Comparison of ENCODE assay signal across 9 cellular contexts in genomic region chr6:6725120-6725833, GRCh38.
DNase-seq lines count a peak whose midpoint lies in the region; ATAC-seq, FAIRE-seq and TF ChIP-seq lines count a peak whose summit lies in the region.
"Had no signal": no experiment of that assay in that cellular context is flagged by ENCODE, and none has a peak within 500 bp of the region (broad histone marks: within the 10 kb centered on the region; RNA-seq: fewer than 3 reads in every experiment).

No MANE protein-coding gene starts in this region.

- peak overlapping the region; percentile 92 for H2AK5ac ChIP-seq in H1 (ENCODE audit: low read depth, low read length)

- H2BK12ac ChIP-seq in H1 (ENCODE audit: low read depth, low read length) = peak overlapping the region; percentile 94

- no peaks in the 10 kb centered on the region; the same call in 1 of the 2 replicates for H3K23me2 ChIP-seq in H1 (ENCODE audit: low read depth, low read length)

- 64 to 68% (median 66%) methylated on average over 20 of the region's 20 CpGs for WGBS in heart left ventricle, 4 donors
- WGBS in H1 (ENCODE audit: extremely low coverage in 1 of 2, insufficient coverage in 1 of 2, insufficient read length in 1 of 2, insufficient replicate concordance in 2 of 2, low coverage in 1 of 2, low lambda C conversion rate in 2 of 2, missing lambda C conversion rate in 1 of 2), 2 experiments = 10% methylated on average over 20 of the region's 20 CpGs; no CpG with 5 or more reads in 1 of the 2 experiments

- FAIRE-seq in H1 (lab: Jason Lieb, UNC) = no peak

- DNase-seq in heart left ventricle (no peak), Right ventricle myocardium superior (no peak), H1 (ENCODE audit: low read depth in 1 of 2, low spot score in 2 of 2) (peak; percentile 66 to 78), vagina (ENCODE audit: extremely low spot score in 2 of 2) (no peak), superior temporal gyrus (ENCODE audit: extremely low spot score) (no peak), DMS53 (lab: John Stamatoyannopoulos, UW) (no peak)
- no peak for DNase-seq in activated T-cell treated with anti-CD3 and anti-CD28 coated beads, Interleukin-2, amount 50 U/mL, for 72 hours

- H3K4me2 ChIP-seq in H1 (ENCODE audit: insufficient read depth in 1 of 2, low read depth in 2 of 2, low read length in 2 of 2) = peak overlapping the region; percentile 15 to 64

- H3K9me3 ChIP-seq in heart left ventricle = no peaks in the 10 kb centered on the region
- H3K9me3 ChIP-seq in H1 (ENCODE audit: insufficient read depth in 2 of 2, low read depth in 1 of 2, low read length in 1 of 2) = no peaks in the 10 kb centered on the region
- H3K9me3 ChIP-seq in mucosa of stomach (ENCODE audit: control insufficient read depth, low read length) = no peaks in the 10 kb centered on the region
- no peaks in the 10 kb centered on the region for H3K9me3 ChIP-seq in vagina

- H3K79me1 ChIP-seq in H1 (ENCODE audit: low read depth, low read length) = no peaks in the 10 kb centered on the region

- no peaks in the 10 kb centered on the region for H3K36me3 Mint-ChIP-seq in activated T-cell treated with anti-CD3 and anti-CD28 coated beads, Interleukin-2, amount 50 U/mL, for 72 hours (ENCODE audit: insufficient read depth in 2 of 2)
- H3K36me3 Mint-ChIP-seq: CD4-positive, alpha-beta memory T cell had no signal

- H3K14ac ChIP-seq in H1 (ENCODE audit: insufficient read length) = no peak overlapping the region

- peak overlapping the region; percentile 98 for H3K18ac ChIP-seq in H1 (ENCODE audit: extremely low read depth, low read length)

- H3K27me3 ChIP-seq in heart left ventricle = no peaks in the 10 kb centered on the region
- peaks cover 0 to 11% (median 2%) of the 10 kb centered on the region in 4 experiments; a peak in 2 of 7 replicates for H3K27me3 ChIP-seq in H1 (replicated peaks in 1 of 4; ENCODE audit: control insufficient read depth in 3 of 4, extremely low read depth in 1 of 4, insufficient read depth in 3 of 4, low read length in 3 of 4)
- no peaks in the 10 kb centered on the region for H3K27me3 ChIP-seq in mucosa of stomach (ENCODE audit: control insufficient read depth, insufficient read depth, low read length)
- no peaks in the 10 kb centered on the region for H3K27me3 ChIP-seq in vagina

- H3K36me3 ChIP-seq in heart left ventricle (no peaks in the 10 kb centered on the region), H1 (ENCODE audit: control insufficient read depth in 2 of 4, insufficient read depth in 4 of 4, low read length in 3 of 4) (no peaks in the 10 kb centered on the region), mucosa of stomach (ENCODE audit: control insufficient read depth, insufficient read depth, low read length) (no peaks in the 10 kb centered on the region), vagina (no peaks in the 10 kb centered on the region)

- POLR2A ChIA-PET in H1 (lab: Charles Lee; ENCODE audit: partially characterized antibody) = interaction anchor here (0.8 to 2.2 kb wide), 4 partner anchors 17 to 514 kb away, joined by 3 to 7 read pairs (median 3); partner anchors contain the start of gene RREB1

- H3K9me3 Mint-ChIP-seq in activated T-cell treated with anti-CD3 and anti-CD28 coated beads, Interleukin-2, amount 50 U/mL, for 72 hours = no peaks in the 10 kb centered on the region
- H3K9me3 Mint-ChIP-seq: CD4-positive, alpha-beta memory T cell had no signal

- H3K79me2 ChIP-seq in H1 (ENCODE audit: control insufficient read depth in 1 of 2, insufficient read depth in 2 of 2, low read length in 2 of 2) = no peaks in the 10 kb centered on the region

- peak overlapping the region; percentile 1 for H4K5ac ChIP-seq in H1 (ENCODE audit: insufficient read length, low read depth, low read length)

- H4K91ac ChIP-seq in H1 (replicated peaks; ENCODE audit: insufficient read length, low read length) = peak overlapping the region; percentile 86

- peak; percentile 15 to 29; a peak in 2 of 4 replicates for TF ChIP-seq RAD21 in H1 (IDR thresholded peaks at IDR 0.05 in 1 of 2, conservative IDR thresholded peaks at IDR 0.05 in 1 of 2; ENCODE audit: low read depth in 2 of 2, low read length in 2 of 2)

- H3K23ac ChIP-seq in H1 (ENCODE audit: insufficient read length) = no peak overlapping the region

- no peak overlapping the region for H3K4me3 Mint-ChIP-seq in activated T-cell treated with anti-CD3 and anti-CD28 coated beads, Interleukin-2, amount 50 U/mL, for 72 hours

- H3K27me3 Mint-ChIP-seq in activated T-cell treated with anti-CD3 and anti-CD28 coated beads, Interleukin-2, amount 50 U/mL, for 72 hours (ENCODE audit: low read depth) = peaks cover 26% of the 10 kb centered on the region

- CTCF ChIA-PET in H1 (lab: Charles Lee; ENCODE audit: partially characterized antibody) = interaction anchor here (0.7 to 5.2 kb wide), 21 partner anchors 10 to 551 kb away, joined by 3 to 38 read pairs (median 5); no protein-coding TSS in a partner anchor

- ATAC-seq in heart left ventricle (peak in 2 of 4 donors; percentile 6 to 11), Right ventricle myocardium superior (ENCODE audit: poor library complexity) (no peak)
- ATAC-seq in activated T-cell treated with anti-CD3 and anti-CD28 coated beads, Interleukin-2, amount 50 U/mL, for 72 hours (replicated peaks in 1 of 2) = no peak

- no peaks in the 10 kb centered on the region for H4K20me1 ChIP-seq in H1 (replicated peaks in 1 of 2; ENCODE audit: control insufficient read depth in 1 of 2, insufficient read depth in 2 of 2, low read length in 2 of 2)

- peak overlapping the region; percentile 97; the same call in 1 of the 2 replicates for H2BK20ac ChIP-seq in H1 (ENCODE audit: low read length)

- H3K27ac Mint-ChIP-seq in activated T-cell treated with anti-CD3 and anti-CD28 coated beads, Interleukin-2, amount 50 U/mL, for 72 hours = no peak overlapping the region

- H3K4me1 ChIP-seq in heart left ventricle = peaks cover 2 to 55% (median 26%) of the 10 kb centered on the region in 12 donors
- H3K4me1 ChIP-seq in H1 (replicated peaks in 1 of 4; ENCODE audit: control insufficient read depth in 3 of 4, insufficient read depth in 4 of 4, low read length in 3 of 4) = peaks cover 12 to 25% (median 20%) of the 10 kb centered on the region in 4 experiments
- peaks cover 41% of the 10 kb centered on the region for H3K4me1 ChIP-seq in mucosa of stomach (ENCODE audit: control insufficient read depth, insufficient read depth, low read length)
- peaks cover 19% of the 10 kb centered on the region for H3K4me1 ChIP-seq in vagina

- peak overlapping the region; percentile 84 for H4K8ac ChIP-seq in H1 (ENCODE audit: extremely low read depth, insufficient read depth, low read length)

- peak overlapping the region; percentile 74; the same call in 1 of the 2 replicates for H2BK15ac ChIP-seq in H1 (ENCODE audit: low read length)

- H2BK5ac ChIP-seq in H1 (ENCODE audit: low read depth, low read length) = peak overlapping the region; percentile 89; the same call in 1 of the 2 replicates

- H3K9ac ChIP-seq in H1 (replicated peaks in 1 of 4; ENCODE audit: extremely low read depth in 1 of 4, low read depth in 3 of 4, low read length in 3 of 4) (peak overlapping the region in 2 of 4 experiments; percentile 39 to 49; a peak in 4 of 7 replicates), mucosa of stomach (ENCODE audit: low read length) (peak overlapping the region; percentile 79)

- peak overlapping the region in 11 of 12 donors; percentile 22 to 51 (median 46) for H3K4me3 ChIP-seq in heart left ventricle
- H3K4me3 ChIP-seq in H1 (ENCODE audit: extremely low read depth in 1 of 4, insufficient read depth in 2 of 4, low read depth in 3 of 4, low read length in 4 of 4) = peak overlapping the region in 3 of 4 experiments; percentile 10 to 51 (median 27); a peak in 5 of 8 replicates
- H3K4me3 ChIP-seq in mucosa of stomach (ENCODE audit: low read length) = peak overlapping the region; percentile 59
- H3K4me3 ChIP-seq in vagina = peak overlapping the region; percentile 38 to 50

- H3K56ac ChIP-seq in H1 (replicated peaks; ENCODE audit: insufficient read length, low read depth, low read length) = no peak overlapping the region

- H3K4ac ChIP-seq in H1 (replicated peaks; ENCODE audit: insufficient read length, low read depth, low read length) = peak overlapping the region; percentile 41

- peak in 1 of 2 experiments; percentile 64; a peak in 1 of 3 replicates for TF ChIP-seq EP300 in H1 (IDR thresholded peaks at IDR 0.05; ENCODE audit: borderline replicate concordance in 1 of 2, low read depth in 2 of 2, low read length in 2 of 2)

- TF ChIP-seq POLR2A in heart left ventricle (IDR thresholded peaks at IDR 0.05) (no peak), H1 (IDR thresholded peaks at IDR 0.05; ENCODE audit: control extremely low read depth in 1 of 2, low read depth in 2 of 2, low read length in 2 of 2) (peak in 1 of 2 experiments; percentile 67; a peak in 1 of 3 replicates), vagina (IDR thresholded peaks at IDR 0.05) (no peak)

- H2BK120ac ChIP-seq in H1 (replicated peaks; ENCODE audit: low read depth, low read length) = peak overlapping the region; percentile 12

- H2AFZ ChIP-seq in H1 (ENCODE audit: low read length) = peak overlapping the region; percentile 70

- intact Hi-C loops in heart left ventricle (cut with DNase I) (loop anchor here in 7 of 10 donors (2.0 to 10.0 kb wide), 7 partner anchors 190 to 520 kb away; partner anchors contain the start of gene RREB1 (in 3 of the 7)), Right ventricle myocardium superior (cut with DNase I) (no loop called here), vagina (cut with DNase I) (loop anchor here (10.0 kb wide), 1 partner anchor 510 kb away; no protein-coding TSS in a partner anchor)

- no peak for TF ChIP-seq CTCF in heart left ventricle (IDR thresholded peaks at IDR 0.05)
- TF ChIP-seq CTCF in H1 (IDR thresholded peaks at IDR 0.05; ENCODE audit: control extremely low read depth in 1 of 3, insufficient read depth in 1 of 3, low read depth in 1 of 3, low read length in 3 of 3) = peak in 1 of 3 experiments; percentile 3; a peak in 2 of 4 replicates
- TF ChIP-seq CTCF in vagina (IDR thresholded peaks at IDR 0.05) = no peak

- peak overlapping the region; percentile 62 to 96 (median 88) for H3K27ac ChIP-seq in heart left ventricle
- H3K27ac ChIP-seq in H1 (ENCODE audit: low read depth, low read length) = no peak overlapping the region
- H3K27ac ChIP-seq in vagina = peak overlapping the region; percentile 82

- H3K4me1 Mint-ChIP-seq in activated T-cell treated with anti-CD3 and anti-CD28 coated beads, Interleukin-2, amount 50 U/mL, for 72 hours (ENCODE audit: low read depth) = peaks cover 20% of the 10 kb centered on the region

TF ChIP-seq in H1, 55 proteins besides CTCF, POLR2A, EP300 and RAD21 (continues in another document):
- TF ChIP-seq E2F6 (IDR thresholded peaks at IDR 0.05) (peak; percentile 63), NRF1 (IDR thresholded peaks at IDR 0.05; ENCODE audit: low read depth, low read length) (no peak), SP1 (IDR thresholded peaks at IDR 0.05; ENCODE audit: low read depth, low read length) (peak; percentile 78), POLR2AphosphoS5 (IDR thresholded peaks at IDR 0.05; ENCODE audit: low read depth, low read length) (no peak)

Comparison
In these comparisons a context has a peak if more than half of its experiments do, and no peak if none do; other contexts are left out.
1. DNase-seq: peak in H1 (2 of 2); none in heart left ventricle (0 of 5), Right ventricle myocardium superior (single experiment), vagina (0 of 2), superior temporal gyrus (single experiment), DMS53 (single experiment) and activated T-cell treated with anti-CD3 and anti-CD28 coated beads, Interleukin-2, amount 50 U/mL, for 72 hours (0 of 2).
2. Peak in every context shown above with its lines, with median percentiles within 50 percentile points of each other: H3K4me3 ChIP-seq.